Comparison of ENCODE assay signal across 29 cellular contexts in the genomic region with DNA sequence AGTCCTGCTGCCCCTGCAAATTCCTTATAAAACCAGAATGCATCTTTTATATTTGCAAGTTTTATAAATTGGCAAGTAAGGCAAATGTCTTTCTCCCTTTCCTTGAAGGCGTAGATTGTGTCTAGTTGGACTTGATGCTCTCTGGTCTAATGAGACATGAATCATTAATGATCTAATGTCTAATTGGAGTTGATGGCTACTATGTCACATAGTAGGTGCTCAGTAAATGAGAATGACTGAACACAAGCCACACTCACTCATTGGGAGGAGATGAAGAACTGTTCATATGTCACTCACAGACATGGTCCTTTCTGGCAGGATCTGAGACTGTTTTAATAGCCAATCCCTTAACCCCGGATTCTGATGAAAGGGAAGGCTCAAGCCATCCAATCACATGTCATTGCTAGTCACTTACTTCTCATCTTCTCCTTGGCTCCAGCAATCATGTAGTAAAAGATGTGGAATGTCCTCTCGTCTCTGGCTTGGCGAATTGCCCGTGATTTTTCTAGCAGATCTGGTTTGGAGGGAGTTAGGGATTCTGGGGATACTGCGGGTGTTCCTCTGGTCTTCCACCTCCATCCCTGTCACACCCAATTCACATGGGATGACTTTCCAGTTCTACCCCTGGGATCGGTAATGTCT.
DNase-seq lines count a peak whose midpoint lies in the region; ATAC-seq, FAIRE-seq and TF ChIP-seq lines count a peak whose summit lies in the region.
"Had no signal": no experiment of that assay in that cellular context is flagged by ENCODE, and none has a peak within 500 bp of the region (broad histone marks: within the 10 kb centered on the region; RNA-seq: fewer than 3 reads in every experiment).

No MANE protein-coding gene starts in this region.

- H3K9me3 ChIP-seq in H1 (ENCODE audit: insufficient read depth in 2 of 2, low read depth in 1 of 2, low read length in 1 of 2) (no peaks in the 10 kb centered on the region), right atrium auricular region (no peaks in the 10 kb centered on the region)
- H3K9me3 ChIP-seq: prostate gland had no signal

- H3K14ac ChIP-seq in H1 (ENCODE audit: insufficient read length): no peak overlapping the region

- POLR2A ChIA-PET in H1 (lab: Charles Lee; ENCODE audit: partially characterized antibody): interaction anchor here (0.9 to 1.0 kb wide), 2 partner anchors 97 to 99 kb away, joined by 3 read pairs; no protein-coding TSS in a partner anchor
- POLR2A ChIA-PET in naive thymus-derived CD8-positive, alpha-beta T cell (lab: Charles Lee): no interaction called here

- no peak overlapping the region for H4K8ac ChIP-seq in H1 (ENCODE audit: extremely low read depth, insufficient read depth, low read length)

- no peak for TF ChIP-seq RAD21 in H1 (IDR thresholded peaks at IDR 0.05 in 1 of 2, conservative IDR thresholded peaks at IDR 0.05 in 1 of 2; ENCODE audit: low read depth in 2 of 2, low read length in 2 of 2)

- H3K79me2 ChIP-seq in H1 (ENCODE audit: control insufficient read depth in 1 of 2, insufficient read depth in 2 of 2, low read length in 2 of 2): no peaks in the 10 kb centered on the region

- 90% methylated on average over 7 of the region's 7 CpGs; no CpG with 5 or more reads in 1 of the 2 experiments for WGBS in H1 (ENCODE audit: extremely low coverage in 1 of 2, insufficient coverage in 1 of 2, insufficient read length in 1 of 2, insufficient replicate concordance in 2 of 2, low coverage in 1 of 2, low lambda C conversion rate in 2 of 2, missing lambda C conversion rate in 1 of 2), 2 experiments

- H3K4me3 ChIP-seq in H1 (ENCODE audit: extremely low read depth in 1 of 4, insufficient read depth in 2 of 4, low read depth in 3 of 4, low read length in 4 of 4) (no peak overlapping the region), rectal smooth muscle tissue (ENCODE audit: low read length) (no peak overlapping the region), right atrium auricular region (no peak overlapping the region)
- H3K4me3 ChIP-seq: prostate gland had no signal

- no peak overlapping the region for H3K56ac ChIP-seq in H1 (replicated peaks; ENCODE audit: insufficient read length, low read depth, low read length)

- H3K27ac Mint-ChIP-seq in naive thymus-derived CD8-positive, alpha-beta T cell: no peak overlapping the region
- H3K27ac Mint-ChIP-seq: activated T-cell treated with anti-CD3 and anti-CD28 coated beads, Interleukin-2, amount 50 U/mL, for 24 hours had no signal

- H3K27me3 Mint-ChIP-seq in naive thymus-derived CD8-positive, alpha-beta T cell: peaks cover 0 to 4% (median 1%) of the 10 kb centered on the region in 5 donors
- H3K27me3 Mint-ChIP-seq: activated T-cell treated with anti-CD3 and anti-CD28 coated beads, Interleukin-2, amount 50 U/mL, for 24 hours had no signal

- H3K9ac ChIP-seq in H1 (replicated peaks in 1 of 4; ENCODE audit: extremely low read depth in 1 of 4, low read depth in 3 of 4, low read length in 3 of 4) (no peak overlapping the region), rectal smooth muscle tissue (ENCODE audit: low read length) (no peak overlapping the region)

- no peak overlapping the region for H2BK20ac ChIP-seq in H1 (ENCODE audit: low read length)

- TF ChIP-seq EP300 in H1 (IDR thresholded peaks at IDR 0.05; ENCODE audit: borderline replicate concordance in 1 of 2, low read depth in 2 of 2, low read length in 2 of 2): no peak

- no peaks in the 10 kb centered on the region for H3K23me2 ChIP-seq in H1 (ENCODE audit: low read depth, low read length)

- no peak for FAIRE-seq in H1 (lab: Jason Lieb, UNC)
- FAIRE-seq: A204.1, GM18507, HepG2 had no signal

- no peak overlapping the region for H2BK120ac ChIP-seq in H1 (replicated peaks; ENCODE audit: low read depth, low read length)

- no peak overlapping the region for H4K91ac ChIP-seq in H1 (replicated peaks; ENCODE audit: insufficient read length, low read length)

- TF ChIP-seq CTCF in H1 (IDR thresholded peaks at IDR 0.05; ENCODE audit: control extremely low read depth in 1 of 3, insufficient read depth in 1 of 3, low read depth in 1 of 3, low read length in 3 of 3) (no peak), right atrium auricular region (IDR thresholded peaks at IDR 0.05) (no peak)

- H4K5ac ChIP-seq in H1 (ENCODE audit: insufficient read length, low read depth, low read length): no peak overlapping the region

- H3K27ac ChIP-seq in H1 (ENCODE audit: low read depth, low read length) (no peak overlapping the region), rectal smooth muscle tissue (ENCODE audit: low read depth, low read length) (peak overlapping the region; percentile 1), right atrium auricular region (no peak overlapping the region)
- H3K27ac ChIP-seq: foreskin keratinocyte, prostate gland, WERI-Rb-1 had no signal

- CTCF ChIA-PET in H1 (lab: Charles Lee; ENCODE audit: partially characterized antibody): interaction anchor here (1.0 to 2.6 kb wide), 10 partner anchors 7 to 88 kb away, joined by 3 to 44 read pairs (median 5); no protein-coding TSS in a partner anchor

- H2BK12ac ChIP-seq in H1 (ENCODE audit: low read depth, low read length): no peak overlapping the region

- H3K18ac ChIP-seq in H1 (ENCODE audit: extremely low read depth, low read length): no peak overlapping the region

- no peak overlapping the region for H3K4me3 Mint-ChIP-seq in naive thymus-derived CD8-positive, alpha-beta T cell
- H3K4me3 Mint-ChIP-seq: activated T-cell treated with anti-CD3 and anti-CD28 coated beads, Interleukin-2, amount 50 U/mL, for 24 hours had no signal

- no peaks in the 10 kb centered on the region for H3K4me1 Mint-ChIP-seq in naive thymus-derived CD8-positive, alpha-beta T cell

- H3K27me3 ChIP-seq in H1 (replicated peaks in 1 of 4; ENCODE audit: control insufficient read depth in 3 of 4, extremely low read depth in 1 of 4, insufficient read depth in 3 of 4, low read length in 3 of 4): peaks cover 0 to 6% (median 0%) of the 10 kb centered on the region in 4 experiments; a peak in 2 of 7 replicates
- H3K27me3 ChIP-seq in rectal smooth muscle tissue (ENCODE audit: control insufficient read depth, insufficient read depth, low read length): no peaks in the 10 kb centered on the region
- H3K27me3 ChIP-seq in right atrium auricular region: no peaks in the 10 kb centered on the region

- H3K4ac ChIP-seq in H1 (replicated peaks; ENCODE audit: insufficient read length, low read depth, low read length): no peak overlapping the region

- H2BK15ac ChIP-seq in H1 (ENCODE audit: low read length): no peak overlapping the region

- no peak for ATAC-seq in naive thymus-derived CD8-positive, alpha-beta T cell
- ATAC-seq: foreskin keratinocyte; HepG2; Panc1; stimulated activated naive CD8-positive, alpha-beta T cell treated with anti-CD3 and anti-CD28 coated beads, Interleukin-15, Interleukin-2, amounts not matched to agents 100 U/mL and 50 U/mL, for 24 hours had no signal

- no peak overlapping the region for H3K4me2 ChIP-seq in H1 (ENCODE audit: insufficient read depth in 1 of 2, low read depth in 2 of 2, low read length in 2 of 2)

- H3K9me3 Mint-ChIP-seq in naive thymus-derived CD8-positive, alpha-beta T cell: peaks cover 0 to 2% (median 0%) of the 10 kb centered on the region in 9 donors
- H3K9me3 Mint-ChIP-seq: activated T-cell treated with anti-CD3 and anti-CD28 coated beads, Interleukin-2, amount 50 U/mL, for 24 hours had no signal

- 0 out of 2 replicates have a peak overlapping the region, but pooled peaks have one; percentile 15 for H2AK5ac ChIP-seq in H1 (ENCODE audit: low read depth, low read length)

- peak; percentile 34 for DNase-seq in AG08395 (ENCODE audit: low spot score)
- DNase-seq in HCEC 1CT: peak; percentile 51
- DNase-seq in H1 (ENCODE audit: low read depth in 1 of 2, low spot score in 2 of 2): no peak
- DNase-seq in right atrium auricular region (ENCODE audit: low spot score): no peak
- DNase-seq in NCI-H187 (lab: John Stamatoyannopoulos, UW): no peak
- no peak for DNase-seq in cardiac septum (ENCODE audit: low spot score)
- DNase-seq in naive thymus-derived CD8-positive, alpha-beta T cell: no peak
- DNase-seq: activated CD4-positive, alpha-beta T cell treated with anti-CD3 and anti-CD28 coated beads for 48 hours; activated CD8-positive, alpha-beta memory T cell treated with anti-CD3 and anti-CD28 coated beads for 24 hours; activated gamma-delta T cell; activated T-cell treated with anti-CD3 and anti-CD28 coated beads, Interleukin-2, amount 50 U/mL, for 24 hours; cerebellar nuclear complex; DMS53; GF-D8; Kasumi-1; left cardiac atrium; NCI-H1092; NCI-H187 treated with DMSO at 0.1 percent for 48 hours; SHP77 treated with DMSO at 0.1 percent for 48 hours; stimulated activated naive CD8-positive, alpha-beta T cell treated with anti-CD3 and anti-CD28 coated beads, Interleukin-15, Interleukin-2, amounts not matched to agents 100 U/mL and 50 U/mL, for 24 hours; T-helper 9 cell; WERI-Rb-1 had no signal

- TF ChIP-seq POLR2A in H1 (IDR thresholded peaks at IDR 0.05; ENCODE audit: control extremely low read depth in 1 of 2, low read depth in 2 of 2, low read length in 2 of 2): no peak

- H4K20me1 ChIP-seq in H1 (replicated peaks in 1 of 2; ENCODE audit: control insufficient read depth in 1 of 2, insufficient read depth in 2 of 2, low read length in 2 of 2): no peaks in the 10 kb centered on the region

- H2AFZ ChIP-seq in H1 (ENCODE audit: low read length): no peak overlapping the region

- no peaks in the 10 kb centered on the region for H3K4me1 ChIP-seq in H1 (replicated peaks in 1 of 4; ENCODE audit: control insufficient read depth in 3 of 4, insufficient read depth in 4 of 4, low read length in 3 of 4)
- peaks cover 18% of the 10 kb centered on the region for H3K4me1 ChIP-seq in rectal smooth muscle tissue (ENCODE audit: control insufficient read depth, insufficient read depth, low read length)
- peaks cover 0 to under 1% of the 10 kb centered on the region in 2 donors for H3K4me1 ChIP-seq in right atrium auricular region
- H3K4me1 ChIP-seq: foreskin keratinocyte, prostate gland had no signal

- no peak overlapping the region for H3K23ac ChIP-seq in H1 (ENCODE audit: insufficient read length)

- no peaks in the 10 kb centered on the region for H3K36me3 ChIP-seq in H1 (ENCODE audit: control insufficient read depth in 2 of 4, insufficient read depth in 4 of 4, low read length in 3 of 4)
- H3K36me3 ChIP-seq in rectal smooth muscle tissue (ENCODE audit: control insufficient read depth, insufficient read depth, low read length): peaks cover 23% of the 10 kb centered on the region
- H3K36me3 ChIP-seq in right atrium auricular region: no peaks in the 10 kb centered on the region
- H3K36me3 ChIP-seq: prostate gland, WERI-Rb-1 had no signal

- no peaks in the 10 kb centered on the region for H3K36me3 Mint-ChIP-seq in naive thymus-derived CD8-positive, alpha-beta T cell

- intact Hi-C loops in cardiac septum (cut with DNase I): loop anchor here (5.0 kb wide), 1 partner anchor 42 kb away; no protein-coding TSS in a partner anchor

- H2BK5ac ChIP-seq in H1 (ENCODE audit: low read depth, low read length): no peak overlapping the region

- no peaks in the 10 kb centered on the region for H3K79me1 ChIP-seq in H1 (ENCODE audit: low read depth, low read length)

TF ChIP-seq in H1, 55 proteins besides CTCF, POLR2A, EP300 and RAD21 (continues in another document):
- no peak for TF ChIP-seq CEBPB (IDR thresholded peaks at IDR 0.05; ENCODE audit: low read depth, low read length)
- no peak for TF ChIP-seq YY1 (IDR thresholded peaks at IDR 0.05; ENCODE audit: low read depth, low read length)
- TF ChIP-seq BACH1 (IDR thresholded peaks at IDR 0.05; ENCODE audit: low read length): no peak

Comparison
In these comparisons a context has a peak if more than half of its experiments do, and no peak if none do; other contexts are left out.
1. DNase-seq: peak in AG08395 (single experiment) and HCEC 1CT (single experiment); none in H1 (0 of 2), right atrium auricular region (single experiment), NCI-H187 (0 of 2), cardiac septum (single experiment) and naive thymus-derived CD8-positive, alpha-beta T cell (0 of 10).